In genomic region chr3:76171647-76172046, GRCh38 we compare ENCODE assay signal across 2 cellular contexts.
A peak's percentile ranks its signal among the peaks of the same experiment; 100 is the strongest.
TF ChIP-seq lines count a peak whose summit lies in the region.

No MANE protein-coding gene starts in this region.

TF ChIP-seq in GM23338, 12 proteins besides CTCF, POLR2A, EP300 and RAD21:
- TF ChIP-seq CREB1 (CRISPR knock-in tag; IDR thresholded peaks at IDR 0.05; ENCODE audit: low read depth) = no peak
- TF ChIP-seq REST (IDR thresholded peaks at IDR 0.05; ENCODE audit: unreplicated experiment) = no peak
- TF ChIP-seq ZNF462 (CRISPR knock-in tag; IDR thresholded peaks at IDR 0.05) = no peak
- no peak for TF ChIP-seq EZH2phosphoT487 (IDR thresholded peaks at IDR 0.05; ENCODE audit: unreplicated experiment)
- TF ChIP-seq ETS1 (IDR thresholded peaks at IDR 0.05) = no peak
- TF ChIP-seq STAT1 (IDR thresholded peaks at IDR 0.05; ENCODE audit: unreplicated experiment) = no peak
- no peak for TF ChIP-seq NANOG (IDR thresholded peaks at IDR 0.05; ENCODE audit: borderline replicate concordance)
- TF ChIP-seq EZH2 (IDR thresholded peaks at IDR 0.05; ENCODE audit: low read depth, unreplicated experiment) = no peak
- no peak for TF ChIP-seq JUNB (IDR thresholded peaks at IDR 0.05; ENCODE audit: unreplicated experiment)
- no peak for TF ChIP-seq ZNF114 (CRISPR knock-in tag; IDR thresholded peaks at IDR 0.05)
TF ChIP-seq in GM23338: peak in this region for 0.

TF ChIP-seq in IMR-90, 13 proteins besides CTCF, POLR2A, EP300 and RAD21:
- no peak for TF ChIP-seq CHD1 (IDR thresholded peaks at IDR 0.05; ENCODE audit: low read depth, low read length)
- peak; percentile 71 for TF ChIP-seq NFE2L2 (IDR thresholded peaks at IDR 0.05; ENCODE audit: low read depth, low read length)
